Comparison of ENCODE assay signal across 10 cellular contexts in the genomic region with DNA sequence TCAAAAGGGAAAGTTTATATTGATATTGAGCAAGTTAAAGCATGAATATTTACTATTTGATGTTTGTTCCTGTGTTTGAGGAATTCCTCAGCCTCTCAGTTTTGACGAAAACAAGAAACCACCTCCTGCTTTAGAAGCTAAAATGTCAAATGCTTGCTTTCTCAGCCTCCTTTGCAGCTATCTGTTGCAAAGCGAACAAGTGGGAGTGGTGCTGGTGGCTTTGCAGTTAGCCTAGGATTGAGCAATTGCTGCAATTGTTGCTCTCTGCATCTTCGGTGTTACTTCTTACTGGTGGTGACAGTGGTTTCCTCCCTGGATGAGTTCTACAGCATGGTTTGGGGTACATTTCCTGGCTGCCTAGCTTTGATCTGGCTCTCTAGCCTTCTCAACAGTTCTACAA. TPM values are rescaled to one million over a fixed set of nuclear protein-coding genes. Genes with fewer than 3 reads are reported as not detected.
"Had no signal": no experiment of that assay in that cellular context is flagged by ENCODE, and none has a peak within 500 bp of the region (broad histone marks: within the 10 kb centered on the region; RNA-seq: fewer than 3 reads in every experiment).

No MANE protein-coding gene starts in this region.

RNA-seq across cellular contexts. Expression of a gene that starts 1.8 kb away (rescaled TPM):
- total RNA-seq: OCI-LY7, PC-3, PC-9, Peyer's patch, Right ventricle myocardium inferior, Right ventricle myocardium superior, RPMI7951, SJCRH30, SJSA1, SK-MEL-5 had no signal
